In genomic region chr5:81522571-81522970, GRCh38 we compare ENCODE assay signal across 24 cellular contexts.
"Had no signal": no experiment of that assay in that cellular context is flagged by ENCODE, and none has a peak within 500 bp of the region (broad histone marks: within the 10 kb centered on the region; RNA-seq: fewer than 3 reads in every experiment).

No MANE protein-coding gene starts in this region.

- ATAC-seq: gastrocnemius medialis; lower lobe of right lung; natural killer cell treated with Interleukin-12 subunit alpha and Interleukin-12 subunit beta and Interleukin-15 and Interleukin-18, amount 100 ng/mL, for 72 hours; sciatic nerve; stimulated activated naive B cell treated with anti-CD40 and anti-IgM and Interleukin-4, amounts not matched to agents 10 μg/mL and 1 μg/mL and 100 μg/mL, for 72 hours; stimulated activated naive CD8-positive, alpha-beta T cell treated with anti-CD3 and anti-CD28 coated beads, Interleukin-15, amount 100 ng/mL, for 72 hours had no signal

- H3K4me3 Mint-ChIP-seq: memory B cell; mesothelial cell of epicardium; natural killer cell treated with Interleukin-12 subunit alpha and Interleukin-12 subunit beta and Interleukin-15 and Interleukin-18, amount 100 ng/mL, for 72 hours; neural progenitor cell; stimulated activated naive B cell treated with anti-CD40 and anti-IgM and Interleukin-4, amounts not matched to agents 10 μg/mL and 1 μg/mL and 100 μg/mL, for 72 hours; stimulated activated naive CD8-positive, alpha-beta T cell treated with anti-CD3 and anti-CD28 coated beads, Interleukin-15, amount 100 ng/mL, for 72 hours had no signal

- H3K27ac Mint-ChIP-seq: memory B cell; mesothelial cell of epicardium; natural killer cell treated with Interleukin-12 subunit alpha and Interleukin-12 subunit beta and Interleukin-15 and Interleukin-18, amount 100 ng/mL, for 72 hours; neural progenitor cell; stimulated activated naive B cell treated with anti-CD40 and anti-IgM and Interleukin-4, amounts not matched to agents 10 μg/mL and 1 μg/mL and 100 μg/mL, for 72 hours; stimulated activated naive CD8-positive, alpha-beta T cell treated with anti-CD3 and anti-CD28 coated beads, Interleukin-15, amount 100 ng/mL, for 72 hours had no signal

- H3K4me1 Mint-ChIP-seq: mesothelial cell of epicardium had no signal

- H3K27me3 ChIP-seq: esophagus muscularis mucosa, gastrocnemius medialis, heart right ventricle, neural progenitor cell, ovary, transverse colon had no signal

- H3K4me1 ChIP-seq: lower lobe of right lung, transverse colon had no signal

- H3K27me3 Mint-ChIP-seq: memory B cell; natural killer cell treated with Interleukin-12 subunit alpha and Interleukin-12 subunit beta and Interleukin-15 and Interleukin-18, amount 100 ng/mL, for 72 hours; stimulated activated naive B cell treated with anti-CD40 and anti-IgM and Interleukin-4, amounts not matched to agents 10 μg/mL and 1 μg/mL and 100 μg/mL, for 72 hours; stimulated activated naive CD8-positive, alpha-beta T cell treated with anti-CD3 and anti-CD28 coated beads, Interleukin-15, amount 100 ng/mL, for 72 hours had no signal

- H3K36me3 ChIP-seq: esophagus muscularis mucosa, gastrocnemius medialis, heart right ventricle, left ventricle myocardium inferior, lower lobe of right lung, neural progenitor cell, ovary, thoracic aorta, transverse colon had no signal

- DNase-seq: effector memory CD4-positive, alpha-beta T cell; gastrocnemius medialis; heart right ventricle; hypothalamus; islet precursor cell; left ventricle myocardium inferior; lower lobe of right lung; nucleus accumbens; ovary; stimulated activated CD4-positive, alpha-beta T cell treated with anti-CD3 and anti-CD28 coated beads, Interleukin-2, amount 100 ng/mL, for 24 hours; stimulated activated CD4-positive, alpha-beta T cell treated with anti-CD3 and anti-CD28 coated beads, Interleukin-4, amount 100 ng/mL, for 4 hours; stimulated activated naive B cell treated with anti-CD40 and anti-IgM and Interleukin-4, amounts not matched to agents 10 μg/mL and 1 μg/mL and 100 μg/mL, for 72 hours; stimulated activated naive CD8-positive, alpha-beta T cell treated with anti-CD3 and anti-CD28 coated beads, Interleukin-15, amount 100 ng/mL, for 72 hours; transverse colon had no signal

- H3K4me3 ChIP-seq: coronary artery, esophagus muscularis mucosa, gastrocnemius medialis, heart right ventricle, left ventricle myocardium inferior, lower lobe of right lung, neural progenitor cell, ovary, skin epidermis, thoracic aorta, transverse colon had no signal

- H3K27ac ChIP-seq: coronary artery, epithelial cell of prostate, esophagus muscularis mucosa, gastrocnemius medialis, heart right ventricle, left ventricle myocardium inferior, lower lobe of right lung, neural progenitor cell, ovary, skin epidermis, thoracic aorta, transverse colon had no signal

- H3K36me3 Mint-ChIP-seq: memory B cell; mesothelial cell of epicardium; natural killer cell treated with Interleukin-12 subunit alpha and Interleukin-12 subunit beta and Interleukin-15 and Interleukin-18, amount 100 ng/mL, for 72 hours; neural progenitor cell had no signal

- H3K9me3 Mint-ChIP-seq: memory B cell; mesothelial cell of epicardium; natural killer cell treated with Interleukin-12 subunit alpha and Interleukin-12 subunit beta and Interleukin-15 and Interleukin-18, amount 100 ng/mL, for 72 hours; neural progenitor cell; stimulated activated naive B cell treated with anti-CD40 and anti-IgM and Interleukin-4, amounts not matched to agents 10 μg/mL and 1 μg/mL and 100 μg/mL, for 72 hours; stimulated activated naive CD8-positive, alpha-beta T cell treated with anti-CD3 and anti-CD28 coated beads, Interleukin-15, amount 100 ng/mL, for 72 hours had no signal

- H3K9me3 ChIP-seq: esophagus muscularis mucosa, gastrocnemius medialis, heart right ventricle, left ventricle myocardium inferior, lower lobe of right lung, ovary, thoracic aorta, transverse colon had no signal
